ENCODE assay signal across 29 cellular contexts in genomic region chr5:2948875-2949274, GRCh38.
"Had no signal": no experiment of that assay in that cellular context is flagged by ENCODE, and none has a peak within 500 bp of the region (broad histone marks: within the 10 kb centered on the region; RNA-seq: fewer than 3 reads in every experiment).

No MANE protein-coding gene starts in this region.

- H3K27ac Mint-ChIP-seq: activated B cell treated with CpG ODN at 0.5 μM for 24 hours; activated CD8-positive, alpha-beta T cell treated with anti-CD3 and anti-CD28 coated beads for 36 hours; activated naive CD4-positive, alpha-beta T cell treated with anti-CD3 and anti-CD28 coated beads for 36 hours; activated naive CD4-positive, alpha-beta T cell treated with anti-CD3 and anti-CD28 coated beads, Interleukin-2, amount 50 U/mL, for 24 hours; activated naive CD8-positive, alpha-beta T cell treated with anti-CD3 and anti-CD28 coated beads, Interleukin-2, amount 10 ng/mL, durations not matched to agents 7 days and 5 days; activated T-helper 1 cell treated with anti-CD3 and anti-CD28 coated beads, Interleukin-12 subunit alpha, Interleukin-12 subunit beta, Interleukin-2, Interleukin-4 antibody, amounts not matched to agents 30 ng/mL and 10 ng/mL and 1 ng/mL, durations not matched to agents 14 hours and 24 hours and 36 hours; activated T-helper 2 cell treated with anti-CD3 and anti-CD28 coated beads, Interferon-gamma antibody, Interleukin-2, Interleukin-4, amounts not matched to agents 10 μg/mL and 5 μg/mL and 100 μg/mL, durations not matched to agents 14 hours and 24 hours and 36 hours; brain; dendritic cell treated with granulocyte-macrophage colony-stimulating factor and Interleukin-4, amounts not matched to agents 40 ng/mL and 50 ng/mL, for 4 days; endodermal cell had no signal

- FAIRE-seq: frontal cortex had no signal

- DNase-seq: activated B cell treated with CpG ODN at 0.5 μM for 24 hours; activated CD4-positive, alpha-beta T cell treated with anti-CD3 and anti-CD28 coated beads for 48 hours; activated CD4-positive, alpha-beta T cell treated with anti-CD3 and anti-CD28 coated beads, Interleukin-2, amount 50 U/mL, for 1 hour; activated CD4-positive, alpha-beta T cell treated with anti-CD3 and anti-CD28 coated beads, Interleukin-2, amount 50 U/mL, for 48 hours; activated CD8-positive, alpha-beta memory T cell treated with anti-CD3 and anti-CD28 coated beads for 24 hours; activated CD8-positive, alpha-beta T cell treated with anti-CD3 and anti-CD28 coated beads for 36 hours; activated effector memory CD4-positive, alpha-beta T cell treated with anti-CD3 and anti-CD28 coated beads, Interleukin-2, amount 50 U/mL, for 16 hours; activated naive CD4-positive, alpha-beta T cell treated with anti-CD3 and anti-CD28 coated beads for 36 hours; activated naive CD8-positive, alpha-beta T cell treated with anti-CD3 and anti-CD28 coated beads, Interleukin-2, amount 10 ng/mL, durations not matched to agents 7 days and 5 days; activated T-cell treated with anti-CD3 and anti-CD28 coated beads, Interleukin-2, amount 50 U/mL, for 48 hours; central memory CD4-positive, alpha-beta T cell; cerebellar nuclear complex; dorsolateral prefrontal cortex; effector memory CD4-positive, alpha-beta T cell; endodermal cell; foreskin fibroblast; head of caudate nucleus; T-helper 2 cell had no signal

- H3K4me1 ChIP-seq: ascending aorta, breast epithelium had no signal

- H3K9me3 ChIP-seq: ascending aorta, breast epithelium had no signal

- H3K4me3 Mint-ChIP-seq: activated B cell treated with CpG ODN at 0.5 μM for 24 hours; activated CD8-positive, alpha-beta T cell treated with anti-CD3 and anti-CD28 coated beads for 36 hours; activated naive CD4-positive, alpha-beta T cell treated with anti-CD3 and anti-CD28 coated beads for 36 hours; activated naive CD4-positive, alpha-beta T cell treated with anti-CD3 and anti-CD28 coated beads, Interleukin-2, amount 50 U/mL, for 24 hours; activated naive CD8-positive, alpha-beta T cell treated with anti-CD3 and anti-CD28 coated beads, Interleukin-2, amount 10 ng/mL, durations not matched to agents 7 days and 5 days; activated T-helper 1 cell treated with anti-CD3 and anti-CD28 coated beads, Interleukin-12 subunit alpha, Interleukin-12 subunit beta, Interleukin-2, Interleukin-4 antibody, amounts not matched to agents 30 ng/mL and 10 ng/mL and 1 ng/mL, durations not matched to agents 14 hours and 24 hours and 36 hours; brain; dendritic cell treated with granulocyte-macrophage colony-stimulating factor and Interleukin-4, amounts not matched to agents 40 ng/mL and 50 ng/mL, for 4 days; endodermal cell had no signal

- H3K27ac ChIP-seq: ascending aorta, breast epithelium, cardiac muscle cell, coronary artery, dorsolateral prefrontal cortex, VCaP had no signal

- H3K27me3 ChIP-seq: ascending aorta, breast epithelium, cardiac muscle cell, dorsolateral prefrontal cortex had no signal

- H3K4me1 Mint-ChIP-seq: activated B cell treated with CpG ODN at 0.5 μM for 24 hours; activated naive CD4-positive, alpha-beta T cell treated with anti-CD3 and anti-CD28 coated beads, Interleukin-2, amount 50 U/mL, for 24 hours; activated naive CD8-positive, alpha-beta T cell treated with anti-CD3 and anti-CD28 coated beads, Interleukin-2, amount 10 ng/mL, durations not matched to agents 7 days and 5 days; brain; endodermal cell had no signal

- H3K9me3 Mint-ChIP-seq: activated naive CD4-positive, alpha-beta T cell treated with anti-CD3 and anti-CD28 coated beads for 36 hours; activated naive CD4-positive, alpha-beta T cell treated with anti-CD3 and anti-CD28 coated beads, Interleukin-2, amount 50 U/mL, for 24 hours; activated naive CD8-positive, alpha-beta T cell treated with anti-CD3 and anti-CD28 coated beads, Interleukin-2, amount 10 ng/mL, durations not matched to agents 7 days and 5 days; endodermal cell had no signal

- H3K36me3 ChIP-seq: ascending aorta, breast epithelium, cardiac muscle cell had no signal

- H3K27me3 Mint-ChIP-seq: activated B cell treated with CpG ODN at 0.5 μM for 24 hours; activated CD8-positive, alpha-beta T cell treated with anti-CD3 and anti-CD28 coated beads for 36 hours; activated naive CD4-positive, alpha-beta T cell treated with anti-CD3 and anti-CD28 coated beads, Interleukin-2, amount 50 U/mL, for 24 hours; activated naive CD8-positive, alpha-beta T cell treated with anti-CD3 and anti-CD28 coated beads, Interleukin-2, amount 10 ng/mL, durations not matched to agents 7 days and 5 days; brain; dendritic cell treated with granulocyte-macrophage colony-stimulating factor and Interleukin-4, amounts not matched to agents 40 ng/mL and 50 ng/mL, for 4 days had no signal

- H3K4me3 ChIP-seq: ascending aorta, breast epithelium, cardiac muscle cell, coronary artery, dorsolateral prefrontal cortex had no signal

- H3K36me3 Mint-ChIP-seq: activated naive CD4-positive, alpha-beta T cell treated with anti-CD3 and anti-CD28 coated beads, Interleukin-2, amount 50 U/mL, for 24 hours; activated naive CD8-positive, alpha-beta T cell treated with anti-CD3 and anti-CD28 coated beads, Interleukin-2, amount 10 ng/mL, durations not matched to agents 7 days and 5 days; brain had no signal
